In the genomic region with DNA sequence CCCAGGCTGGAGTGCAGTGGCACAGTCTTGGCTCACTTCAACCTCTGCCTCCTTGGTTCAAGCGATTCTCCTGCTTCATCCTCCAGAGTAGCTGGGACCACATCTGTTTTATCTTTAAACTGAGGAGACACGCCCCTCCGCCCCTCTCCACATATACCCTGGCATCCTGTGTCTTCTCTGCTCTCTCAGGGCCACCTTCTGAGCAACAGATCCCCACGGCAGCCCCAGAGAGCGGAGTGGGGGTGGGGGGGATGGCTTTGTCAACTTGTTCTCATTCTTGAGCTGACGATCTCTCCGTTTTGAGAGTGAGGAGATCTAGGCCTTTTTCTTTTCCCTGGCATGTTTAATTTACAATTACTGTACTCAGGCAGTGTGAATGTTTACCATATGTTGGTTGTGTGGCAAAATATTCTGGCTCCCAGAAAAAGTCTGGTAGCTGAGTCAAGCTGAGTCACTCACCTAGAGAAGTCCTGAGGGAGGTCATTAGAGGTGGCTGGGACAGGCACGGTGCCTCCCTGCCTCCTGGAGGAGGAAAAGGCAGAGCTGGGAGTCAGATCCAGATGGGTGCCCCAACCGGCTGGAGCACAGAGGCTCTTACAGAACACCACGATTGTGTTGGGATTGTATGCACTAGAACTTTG, we compare ENCODE assay signal across 11 cellular contexts. TPM values are rescaled to one million over a fixed set of nuclear protein-coding genes. Genes with fewer than 3 reads are reported as not detected.
DNase-seq lines count a peak whose midpoint lies in the region; TF ChIP-seq lines count a peak whose summit lies in the region.
"Had no signal": no experiment of that assay in that cellular context is flagged by ENCODE, and none has a peak within 500 bp of the region (broad histone marks: within the 10 kb centered on the region; RNA-seq: fewer than 3 reads in every experiment).

No MANE protein-coding gene starts in this region.

- H3K27ac ChIP-seq in RWPE1, result no peak overlapping the region
- H3K27ac ChIP-seq in stomach, result peak overlapping the region in 3 of 5 donors; percentile 64 to 71 (median 69)

- no peaks in the 10 kb centered on the region for H3K36me3 ChIP-seq in stomach

- H3K4me3 ChIP-seq in foreskin fibroblast (ENCODE audit: low read depth in 1 of 2, low read length in 2 of 2), result peak overlapping the region in 1 of 2 donors; percentile 12
- H3K4me3 ChIP-seq in stomach, result no peak overlapping the region

- peak; percentile 61 for DNase-seq in NCI-H82 (lab: John Stamatoyannopoulos, UW)
- DNase-seq in NCI-H82 treated with DMSO at 0.1 percent for 48 hours (lab: John Stamatoyannopoulos, UW; ENCODE audit: unreplicated experiment), result no peak
- peak; percentile 74 for DNase-seq in RWPE1 (ENCODE audit: low spot score)
- peak; percentile 85 to 93 for DNase-seq in foreskin fibroblast
- no peak for DNase-seq in stomach
- no peak for DNase-seq in middle frontal gyrus (ENCODE audit: extremely low spot score, low spot score)
- no peak for DNase-seq in NOMO-1 treated with DMSO at 0.1 percent for 48 hours (lab: John Stamatoyannopoulos, UW; ENCODE audit: unreplicated experiment)
- no peak for DNase-seq in effector CD4-positive, alpha-beta T cell
- DNase-seq: AML-193, Karpas-422, OCI-M1 had no signal

- no peak for TF ChIP-seq EP300 in stomach (IDR thresholded peaks at IDR 0.05)

- peaks cover 0 to 16% (median 12%) of the 10 kb centered on the region in 4 donors for H3K4me1 ChIP-seq in stomach

- 59 to 70% (median 67%) methylated on average over 10 of the region's 10 CpGs for WGBS in stomach, 5 donors

- no peaks in the 10 kb centered on the region for H3K9me3 ChIP-seq in stomach

- TF ChIP-seq POLR2A in stomach (IDR thresholded peaks at IDR 0.05), result no peak

- intact Hi-C loops in stomach (cut with DNase I; ENCODE audit: low total_unique reads), result no loop called here

- H3K27me3 ChIP-seq in stomach, result no peaks in the 10 kb centered on the region

- CTCF ChIA-PET in RWPE1 (lab: Yijun Ruan, JAX), result interaction anchor here (0.6 to 0.8 kb wide), 3 partner anchors 8 to 1724 kb away, joined by 3 to 4 read pairs (median 3); no protein-coding TSS in a partner anchor

- POLR2A ChIA-PET in RWPE1 (lab: Yijun Ruan, JAX; ENCODE audit: low non-redundant PET), result no interaction called here

- TF ChIP-seq CTCF in RWPE1 (conservative IDR thresholded peaks at IDR 0.05; ENCODE audit: low read depth) (no peak), foreskin fibroblast (IDR thresholded peaks at IDR 0.05; ENCODE audit: low read depth, low read length) (peak; percentile 19), stomach (IDR thresholded peaks at IDR 0.05) (no peak)

RNA-seq across cellular contexts. Expression of a gene that starts 19.5 kb away (rescaled TPM):
- 100 to 1,000 TPM in 4 of 5 donors, 10 to 100 TPM in 1; 89.8 to 255 (median 176) TPM for total RNA-seq in stomach
- polyA plus RNA-seq in stomach, result 10 to 100 TPM; 40.6 to 67.2 (median 57.6) TPM

Comparison
In these comparisons a context has a peak if more than half of its experiments do, and no peak if none do; other contexts are left out.
1. DNase-seq: peak in NCI-H82 (single experiment), RWPE1 (single experiment) and foreskin fibroblast (2 of 2); none in NCI-H82 treated with DMSO at 0.1 percent for 48 hours (single experiment), stomach (single experiment), middle frontal gyrus (single experiment), NOMO-1 treated with DMSO at 0.1 percent for 48 hours (single experiment) and effector CD4-positive, alpha-beta T cell (single experiment).